In genomic region chr6:142946181-142946923, GRCh38 we compare ENCODE assay signal across 1 cellular context.
TF ChIP-seq lines count a peak whose summit lies in the region.

No MANE protein-coding gene starts in this region.

TF ChIP-seq in HepG2, 621 proteins besides CTCF, POLR2A, EP300 and RAD21 (continued from another document and continues in another):
- no peak for TF ChIP-seq KIAA2018 (CRISPR knock-in tag; IDR thresholded peaks at IDR 0.05; ENCODE audit: borderline replicate concordance)
- peak in 1 of 2 experiments; percentile 49; a peak in 1 of 4 replicates for TF ChIP-seq ATF4 (CRISPR knock-in tag; IDR thresholded peaks at IDR 0.05)
- TF ChIP-seq RARA (CRISPR knock-in tag; IDR thresholded peaks at IDR 0.05), result peak; percentile 78
- peak; percentile 92 for TF ChIP-seq KDM2A (CRISPR knock-in tag; IDR thresholded peaks at IDR 0.05; ENCODE audit: borderline replicate concordance, low read depth)
- 0 out of 2 replicates have a peak, but pooled peaks have one; percentile 5 for TF ChIP-seq NCOA2 (CRISPR knock-in tag; IDR thresholded peaks at IDR 0.05)
- peak; percentile 19; the same call in 1 of the 2 replicates for TF ChIP-seq ZNF558 (CRISPR knock-in tag; IDR thresholded peaks at IDR 0.05; ENCODE audit: borderline replicate concordance)
- TF ChIP-seq ZC3H13 (CRISPR knock-in tag; IDR thresholded peaks at IDR 0.05), result no peak
- no peak for TF ChIP-seq ZBTB33 (CRISPR knock-in tag; IDR thresholded peaks at IDR 0.05)
- peak; percentile 55 for TF ChIP-seq MEIS2 (CRISPR knock-in tag; IDR thresholded peaks at IDR 0.05)
- TF ChIP-seq ZNF563 (CRISPR knock-in tag; IDR thresholded peaks at IDR 0.05), result 0 out of 2 replicates have a peak, but pooled peaks have one; percentile 23
- no peak for TF ChIP-seq ZNF720 (CRISPR knock-in tag; IDR thresholded peaks at IDR 0.05)
- TF ChIP-seq CREB1 (IDR thresholded peaks at IDR 0.05), result peak; percentile 81
- TF ChIP-seq CREB1 (CRISPR knock-in tag; IDR thresholded peaks at IDR 0.05), result no peak
- TF ChIP-seq IRF9 (CRISPR knock-in tag; IDR thresholded peaks at IDR 0.05; ENCODE audit: borderline replicate concordance), result no peak
- peak in 1 of 2 experiments; percentile 29; a peak in 1 of 4 replicates for TF ChIP-seq NR2F1 (CRISPR knock-in tag; IDR thresholded peaks at IDR 0.05)
- peak; percentile 87 for TF ChIP-seq ATF7 (IDR thresholded peaks at IDR 0.05)
- peak; percentile 86 for TF ChIP-seq ATF7 (CRISPR knock-in tag; IDR thresholded peaks at IDR 0.05)
- TF ChIP-seq ZNF598 (CRISPR knock-in tag; IDR thresholded peaks at IDR 0.05; ENCODE audit: borderline replicate concordance), result no peak; the same call in 1 of the 2 replicates
- no peak for TF ChIP-seq ZNF225 (CRISPR knock-in tag; IDR thresholded peaks at IDR 0.05)
- peak; percentile 77 for TF ChIP-seq XRCC5 (optimal IDR thresholded peaks at IDR 0.05; ENCODE audit: low read length)
- no peak for TF ChIP-seq GTF3A (CRISPR knock-in tag; conservative IDR thresholded peaks at IDR 0.05)
- peak; percentile 68 for TF ChIP-seq ZNF564 (CRISPR knock-in tag; IDR thresholded peaks at IDR 0.05)
- TF ChIP-seq ARHGAP35 (CRISPR knock-in tag; IDR thresholded peaks at IDR 0.05; ENCODE audit: borderline replicate concordance), result no peak
- TF ChIP-seq TBX2 (CRISPR knock-in tag; IDR thresholded peaks at IDR 0.05; ENCODE audit: borderline replicate concordance), result peak; percentile 59
- TF ChIP-seq ZKSCAN8 (CRISPR knock-in tag; IDR thresholded peaks at IDR 0.05; ENCODE audit: borderline replicate concordance), result 0 out of 2 replicates have a peak, but pooled peaks have one; percentile 11
- 0 out of 2 replicates have a peak, but pooled peaks have one; percentile 64 for TF ChIP-seq ZNF253 (CRISPR knock-in tag; IDR thresholded peaks at IDR 0.05; ENCODE audit: borderline replicate concordance)
- peak; percentile 72; the same call in 1 of the 2 replicates for TF ChIP-seq FOXA3 (CRISPR knock-in tag; IDR thresholded peaks at IDR 0.05)
- 0 out of 2 replicates have a peak, but pooled peaks have one; percentile 15 for TF ChIP-seq ZMYM2 (CRISPR knock-in tag; IDR thresholded peaks at IDR 0.05)
- TF ChIP-seq ZBTB21 (CRISPR knock-in tag; IDR thresholded peaks at IDR 0.05), result peak; percentile 62
- peak; percentile 45; the same call in 1 of the 2 replicates for TF ChIP-seq NFKBIZ (CRISPR knock-in tag; IDR thresholded peaks at IDR 0.05)
- peak; percentile 83 for TF ChIP-seq MTERF4 (CRISPR knock-in tag; IDR thresholded peaks at IDR 0.05)
- TF ChIP-seq HNRNPK (IDR thresholded peaks at IDR 0.05; ENCODE audit: low read depth, low read length, poor library complexity, severe bottlenecking), result peak; percentile 91
- TF ChIP-seq ZNF788 (CRISPR knock-in tag; IDR thresholded peaks at IDR 0.05; ENCODE audit: borderline replicate concordance), result peak; percentile 37; the same call in 1 of the 2 replicates
- TF ChIP-seq ZNF343 (CRISPR knock-in tag; IDR thresholded peaks at IDR 0.05), result no peak
- TF ChIP-seq ZSCAN21 (CRISPR knock-in tag; IDR thresholded peaks at IDR 0.05; ENCODE audit: borderline replicate concordance), result peak; percentile 55
- TF ChIP-seq HOXA7 (CRISPR knock-in tag; IDR thresholded peaks at IDR 0.05), result no peak
- peak; percentile 65; the same call in 1 of the 2 replicates for TF ChIP-seq ZNF710 (CRISPR knock-in tag; IDR thresholded peaks at IDR 0.05; ENCODE audit: borderline replicate concordance)
- peak; percentile 61; the same call in 1 of the 2 replicates for TF ChIP-seq ZNF430 (CRISPR knock-in tag; IDR thresholded peaks at IDR 0.05)
- TF ChIP-seq TFDP2 (CRISPR knock-in tag; IDR thresholded peaks at IDR 0.05), result 0 out of 2 replicates have a peak, but pooled peaks have one; percentile 3
- TF ChIP-seq ZZZ3 (CRISPR knock-in tag; IDR thresholded peaks at IDR 0.05; ENCODE audit: borderline replicate concordance), result no peak
